22 cellular contexts compared by ENCODE assay signal in genomic region chr10:79024296-79024695, GRCh38. TPM values are rescaled to one million over a fixed set of nuclear protein-coding genes. Genes with fewer than 3 reads are reported as not detected.
A peak's percentile ranks its signal among the peaks of the same experiment; 100 is the strongest.
DNase-seq lines count a peak whose midpoint lies in the region; ATAC-seq and TF ChIP-seq lines count a peak whose summit lies in the region.
"Had no signal": no experiment of that assay in that cellular context is flagged by ENCODE, and none has a peak within 500 bp of the region (broad histone marks: within the 10 kb centered on the region; RNA-seq: fewer than 3 reads in every experiment).

No MANE protein-coding gene starts in this region.

- peak overlapping the region in 5 of 6 donors; percentile 8 to 80 (median 44) for H3K27ac Mint-ChIP-seq in immature natural killer cell
- H3K27ac Mint-ChIP-seq: activated naive CD8-positive, alpha-beta T cell treated with anti-CD3 and anti-CD28 coated beads for 36 hours; activated T-helper 17 cell treated with anti-CD3 and anti-CD28 coated beads, Interleukin-2, amount 50 U/mL, for 72 hours had no signal

- H3K36me3 ChIP-seq in left ventricle myocardium inferior (no peaks in the 10 kb centered on the region), rectal smooth muscle tissue (ENCODE audit: control insufficient read depth, insufficient read depth, low read length) (no peaks in the 10 kb centered on the region)
- H3K36me3 ChIP-seq: tibial nerve had no signal

- no peak for ATAC-seq in left ventricle myocardium superior
- no peak for ATAC-seq in GM21423 (IDR thresholded peaks at IDR 0.05; ENCODE audit: unreplicated experiment)
- ATAC-seq in GM18907 (IDR thresholded peaks at IDR 0.05; ENCODE audit: unreplicated experiment): no peak
- ATAC-seq: activated T-helper 17 cell treated with anti-CD3 and anti-CD28 coated beads, Interleukin-2, amount 50 U/mL, for 72 hours; mucosa of descending colon had no signal

- H3K27me3 ChIP-seq in left ventricle myocardium inferior (ENCODE audit: low read depth) (no peaks in the 10 kb centered on the region), rectal smooth muscle tissue (ENCODE audit: control insufficient read depth, insufficient read depth, low read length) (no peaks in the 10 kb centered on the region)
- H3K27me3 ChIP-seq: tibial nerve had no signal

- H3K9me3 Mint-ChIP-seq in immature natural killer cell: no peaks in the 10 kb centered on the region
- H3K9me3 Mint-ChIP-seq: activated naive CD8-positive, alpha-beta T cell treated with anti-CD3 and anti-CD28 coated beads for 36 hours; activated T-helper 17 cell treated with anti-CD3 and anti-CD28 coated beads, Interleukin-2, amount 50 U/mL, for 72 hours; stimulated activated naive CD8-positive, alpha-beta T cell treated with anti-CD3 and anti-CD28 coated beads, Interleukin-15, amount 100 ng/mL, for 72 hours; T-cell had no signal

- intact Hi-C loops in left ventricle myocardium inferior (cut with micrococcal nuclease): no loop called here
- intact Hi-C loops in left ventricle myocardium superior (cut with micrococcal nuclease): no loop called here

- H3K4me3 ChIP-seq in left ventricle myocardium inferior (no peak overlapping the region), rectal smooth muscle tissue (ENCODE audit: low read length) (no peak overlapping the region)
- H3K4me3 ChIP-seq: lung, mucosa of descending colon, tibial nerve had no signal

- no peak for DNase-seq in left ventricle myocardium inferior
- DNase-seq in left ventricle myocardium superior: no peak
- no peak for DNase-seq in immature natural killer cell
- no peak for DNase-seq in T-helper 2 cell
- DNase-seq: activated CD4-positive, alpha-beta T cell treated with anti-CD3 and anti-CD28 coated beads, Interleukin-2, amount 50 U/mL, for 4 hours; activated CD8-positive, alpha-beta memory T cell treated with anti-CD3 and anti-CD28 coated beads, Interleukin-2, amount 50 U/mL, for 4 hours; activated naive CD8-positive, alpha-beta T cell treated with anti-CD3 and anti-CD28 coated beads for 36 hours; DMS79 treated with DMSO at 0.1 percent for 48 hours; islet precursor cell; KBM-7; NCI-H2029 treated with DMSO at 0.1 percent for 48 hours; NCI-H69; stimulated activated naive CD8-positive, alpha-beta T cell treated with anti-CD3 and anti-CD28 coated beads, Interleukin-15, amount 100 ng/mL, for 72 hours; T-cell had no signal

- H3K4me1 ChIP-seq in left ventricle myocardium inferior (peaks cover 36% of the 10 kb centered on the region), rectal smooth muscle tissue (ENCODE audit: control insufficient read depth, insufficient read depth, low read length) (peaks cover 8% of the 10 kb centered on the region)

- peak overlapping the region in 1 of 5 donors; percentile 39 for H3K4me3 Mint-ChIP-seq in immature natural killer cell
- H3K4me3 Mint-ChIP-seq: activated naive CD8-positive, alpha-beta T cell treated with anti-CD3 and anti-CD28 coated beads for 36 hours; activated T-helper 17 cell treated with anti-CD3 and anti-CD28 coated beads, Interleukin-2, amount 50 U/mL, for 72 hours had no signal

- no peaks in the 10 kb centered on the region for H3K9me3 ChIP-seq in left ventricle myocardium inferior (replicated peaks)
- H3K9me3 ChIP-seq: mucosa of descending colon, tibial nerve had no signal

- TF ChIP-seq CTCF in left ventricle myocardium inferior (IDR thresholded peaks at IDR 0.05; ENCODE audit: borderline replicate concordance): no peak

- H3K27me3 Mint-ChIP-seq in immature natural killer cell (ENCODE audit: low read depth in 3 of 3): peaks cover 30 to 34% (median 32%) of the 10 kb centered on the region in 3 donors
- H3K27me3 Mint-ChIP-seq: activated naive CD8-positive, alpha-beta T cell treated with anti-CD3 and anti-CD28 coated beads for 36 hours; activated T-helper 17 cell treated with anti-CD3 and anti-CD28 coated beads, Interleukin-2, amount 50 U/mL, for 72 hours; stimulated activated naive CD8-positive, alpha-beta T cell treated with anti-CD3 and anti-CD28 coated beads, Interleukin-15, amount 100 ng/mL, for 72 hours; T-cell had no signal

- H3K27ac ChIP-seq in left ventricle myocardium inferior (replicated peaks) (peak overlapping the region; percentile 82), rectal smooth muscle tissue (ENCODE audit: low read depth, low read length) (peak overlapping the region; percentile 18)
- H3K27ac ChIP-seq: parathyroid adenoma had no signal

- no peaks in the 10 kb centered on the region for H3K36me3 Mint-ChIP-seq in immature natural killer cell
- H3K36me3 Mint-ChIP-seq: activated naive CD8-positive, alpha-beta T cell treated with anti-CD3 and anti-CD28 coated beads for 36 hours; T-cell had no signal

- H3K4me1 Mint-ChIP-seq in immature natural killer cell: peaks cover 39 to 51% of the 10 kb centered on the region in 2 donors

- no peak overlapping the region for H3K9ac ChIP-seq in rectal smooth muscle tissue (ENCODE audit: low read length)
- H3K9ac ChIP-seq: parathyroid adenoma had no signal

RNA-seq across cellular contexts. Expression of gene ZMIZ1, which starts 44.5 kb away (rescaled TPM):
- total RNA-seq in left ventricle myocardium inferior (55.9 TPM), left ventricle myocardium superior (49.5 TPM)
- 1 to 10 TPM; 1.2 to 9.5 (median 1.8) TPM for polyA plus RNA-seq in immature natural killer cell
